ENCODE assay signal across 8 cellular contexts in the genomic region with DNA sequence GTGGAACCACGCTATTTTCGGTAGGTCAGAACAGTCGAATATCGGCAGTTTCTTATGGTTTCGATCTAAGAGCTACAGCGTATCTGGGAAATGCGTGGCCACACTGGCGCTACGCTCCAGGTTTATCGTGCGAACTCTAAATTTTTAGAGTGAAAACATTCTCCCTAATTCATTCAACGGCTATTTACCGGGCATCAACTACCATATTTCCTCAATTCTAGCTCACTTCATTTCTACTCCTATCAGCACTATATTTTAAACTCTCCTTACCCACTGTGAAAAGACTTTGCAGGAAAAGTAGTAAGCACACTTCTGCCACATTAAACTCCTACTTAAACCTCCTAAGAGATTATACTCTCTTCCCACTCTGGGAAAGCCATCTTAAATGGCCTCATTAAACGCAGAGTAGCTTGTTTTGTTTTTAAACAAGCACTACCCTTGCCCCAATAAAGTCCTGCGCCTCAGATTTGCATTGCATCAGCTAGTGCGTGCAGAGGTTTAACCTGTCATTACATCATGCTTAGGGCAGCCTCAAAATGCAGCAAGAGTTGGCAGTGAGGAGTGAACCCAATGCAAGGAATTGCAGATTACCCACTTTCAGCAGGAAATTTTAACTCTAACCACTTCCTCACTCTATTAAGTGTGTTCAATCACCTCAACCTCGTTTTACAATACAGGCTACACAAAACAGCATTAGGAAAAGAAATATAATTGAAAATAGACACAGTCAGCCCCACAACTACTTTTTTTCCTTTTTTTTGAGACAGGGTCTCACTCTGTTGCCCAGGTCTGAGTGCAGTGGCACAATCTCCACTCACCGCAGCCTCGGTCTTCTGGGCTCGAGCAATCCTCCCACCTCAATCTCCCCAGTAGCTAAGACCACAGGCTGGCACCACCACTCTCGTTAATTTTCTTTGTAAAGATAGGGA. TPM values are rescaled to one million over a fixed set of nuclear protein-coding genes. Genes with fewer than 3 reads are reported as not detected.
DNase-seq lines count a peak whose midpoint lies in the region; ATAC-seq, FAIRE-seq and TF ChIP-seq lines count a peak whose summit lies in the region.

No MANE protein-coding gene starts in this region.

- H3K4me3 ChIP-seq in AG10803 (ENCODE audit: low read length) (peak overlapping the region; percentile 73), esophagus squamous epithelium (peak overlapping the region; percentile 47 to 83 (median 63))

- TF ChIP-seq CTCF in AG10803 (conservative IDR thresholded peaks at IDR 0.05; ENCODE audit: low read length) (no peak), esophagus squamous epithelium (IDR thresholded peaks at IDR 0.05) (no peak)

- FAIRE-seq in urothelium cell line (lab: Jason Lieb, UNC): no peak

- peaks cover 0 to 9% (median 0%) of the 10 kb centered on the region in 3 donors for H3K36me3 ChIP-seq in esophagus squamous epithelium

- POLR2A ChIA-PET in activated CD8-positive, alpha-beta T cell treated with anti-CD3 and anti-CD28 coated beads, Interleukin-2, amount 10 ng/mL, durations not matched to agents 7 days and 5 days (lab: Charles Lee): interaction anchor here (1.0 to 2.7 kb wide), 10 partner anchors 9 to 263 kb away, joined by 3 to 19 read pairs (median 6); partner anchors contain the start of genes N4BP1 and SIAH1

- CTCF ChIA-PET in activated CD8-positive, alpha-beta T cell treated with anti-CD3 and anti-CD28 coated beads, Interleukin-2, amount 10 ng/mL, durations not matched to agents 7 days and 5 days (lab: Charles Lee): interaction anchor here (0.8 to 6.9 kb wide), 8 partner anchors 12 to 264 kb away, joined by 3 to 49 read pairs (median 7); no protein-coding TSS in a partner anchor

- WGBS in esophagus squamous epithelium, 2 donors: 16 to 18% methylated on average over 20 to 21 of the region's 21 CpGs

- H3K36me3 Mint-ChIP-seq in activated CD8-positive, alpha-beta T cell treated with anti-CD3 and anti-CD28 coated beads, Interleukin-2, amount 10 ng/mL, durations not matched to agents 7 days and 5 days (ENCODE audit: low read depth): peaks cover 16% of the 10 kb centered on the region
- no peaks in the 10 kb centered on the region for H3K36me3 Mint-ChIP-seq in natural killer cell treated with Interleukin-12 subunit alpha and Interleukin-12 subunit beta and Interleukin-15 and Interleukin-18, amount 100 ng/mL, for 72 hours

- intact Hi-C loops in esophagus squamous epithelium (cut with DNase I): no loop called here

- peak; percentile 62 for ATAC-seq in GM18517 (IDR thresholded peaks at IDR 0.05; ENCODE audit: unreplicated experiment)
- peak; percentile 49 for ATAC-seq in HG03025 (IDR thresholded peaks at IDR 0.05; ENCODE audit: low FRiP score, unreplicated experiment)
- ATAC-seq in activated CD8-positive, alpha-beta T cell treated with anti-CD3 and anti-CD28 coated beads, Interleukin-2, amount 10 ng/mL, durations not matched to agents 7 days and 5 days: peak; percentile 79
- ATAC-seq in natural killer cell treated with Interleukin-12 subunit alpha and Interleukin-12 subunit beta and Interleukin-15 and Interleukin-18, amount 100 ng/mL, for 72 hours: peak; percentile 78

- H3K4me1 ChIP-seq in esophagus squamous epithelium: peaks cover 6 to 81% (median 30%) of the 10 kb centered on the region in 3 donors

- H3K27ac ChIP-seq in esophagus squamous epithelium: peak overlapping the region; percentile 93 to 96 (median 94)

- H3K9me3 Mint-ChIP-seq in activated CD8-positive, alpha-beta T cell treated with anti-CD3 and anti-CD28 coated beads, Interleukin-2, amount 10 ng/mL, durations not matched to agents 7 days and 5 days (ENCODE audit: insufficient read depth): no peaks in the 10 kb centered on the region
- H3K9me3 Mint-ChIP-seq in natural killer cell treated with Interleukin-12 subunit alpha and Interleukin-12 subunit beta and Interleukin-15 and Interleukin-18, amount 100 ng/mL, for 72 hours: no peaks in the 10 kb centered on the region

- no peaks in the 10 kb centered on the region for H3K9me3 ChIP-seq in esophagus squamous epithelium

- H3K27ac Mint-ChIP-seq in activated CD8-positive, alpha-beta T cell treated with anti-CD3 and anti-CD28 coated beads, Interleukin-2, amount 10 ng/mL, durations not matched to agents 7 days and 5 days: peak overlapping the region; percentile 98
- peak overlapping the region; percentile 84 to 87 for H3K27ac Mint-ChIP-seq in natural killer cell treated with Interleukin-12 subunit alpha and Interleukin-12 subunit beta and Interleukin-15 and Interleukin-18, amount 100 ng/mL, for 72 hours

- DNase-seq in AG10803 (ENCODE audit: low read depth) (peak; percentile 94), NCI-H69 (lab: John Stamatoyannopoulos, UW) (peak; percentile 66), esophagus squamous epithelium (lab: John Stamatoyannopoulos, UW) (no peak), urothelium cell line (ENCODE audit: low spot score) (peak; percentile 42)
- DNase-seq in activated CD8-positive, alpha-beta T cell treated with anti-CD3 and anti-CD28 coated beads, Interleukin-2, amount 10 ng/mL, durations not matched to agents 7 days and 5 days: peak; percentile 81
- peak; percentile 64 for DNase-seq in natural killer cell treated with Interleukin-12 subunit alpha and Interleukin-12 subunit beta and Interleukin-15 and Interleukin-18, amount 100 ng/mL, for 72 hours (ENCODE audit: low spot score)

- H3K27me3 Mint-ChIP-seq in activated CD8-positive, alpha-beta T cell treated with anti-CD3 and anti-CD28 coated beads, Interleukin-2, amount 10 ng/mL, durations not matched to agents 7 days and 5 days (ENCODE audit: low read depth): no peaks in the 10 kb centered on the region
- no peaks in the 10 kb centered on the region for H3K27me3 Mint-ChIP-seq in natural killer cell treated with Interleukin-12 subunit alpha and Interleukin-12 subunit beta and Interleukin-15 and Interleukin-18, amount 100 ng/mL, for 72 hours

- peak overlapping the region; percentile 93 for H3K4me3 Mint-ChIP-seq in activated CD8-positive, alpha-beta T cell treated with anti-CD3 and anti-CD28 coated beads, Interleukin-2, amount 10 ng/mL, durations not matched to agents 7 days and 5 days
- peak overlapping the region; percentile 93 for H3K4me3 Mint-ChIP-seq in natural killer cell treated with Interleukin-12 subunit alpha and Interleukin-12 subunit beta and Interleukin-15 and Interleukin-18, amount 100 ng/mL, for 72 hours

- H3K4me1 Mint-ChIP-seq in activated CD8-positive, alpha-beta T cell treated with anti-CD3 and anti-CD28 coated beads, Interleukin-2, amount 10 ng/mL, durations not matched to agents 7 days and 5 days (ENCODE audit: low read depth): peaks cover 45% of the 10 kb centered on the region
- peaks cover 39 to 51% of the 10 kb centered on the region in 2 donors for H3K4me1 Mint-ChIP-seq in natural killer cell treated with Interleukin-12 subunit alpha and Interleukin-12 subunit beta and Interleukin-15 and Interleukin-18, amount 100 ng/mL, for 72 hours (ENCODE audit: low read depth in 2 of 2)

- no peak for TF ChIP-seq POLR2A in esophagus squamous epithelium (IDR thresholded peaks at IDR 0.05)

- no peaks in the 10 kb centered on the region for H3K27me3 ChIP-seq in esophagus squamous epithelium

RNA-seq across cellular contexts. Expression of gene SIAH1, which starts 18.8 kb away (rescaled TPM):
- 10 to 100 TPM; 14.9 to 15.6 TPM for total RNA-seq in activated CD8-positive, alpha-beta T cell treated with anti-CD3 and anti-CD28 coated beads, Interleukin-2, amount 10 ng/mL, durations not matched to agents 7 days and 5 days
- total RNA-seq in esophagus squamous epithelium: 10 to 100 TPM; 13.1 to 24.4 (median 16.5) TPM
- 10 to 100 TPM; 21.0 to 25.7 TPM for total RNA-seq in natural killer cell treated with Interleukin-12 subunit alpha and Interleukin-12 subunit beta and Interleukin-15 and Interleukin-18, amount 100 ng/mL, for 72 hours
